In genomic region chr19:58218899-58219298, GRCh38 we compare ENCODE assay signal across 2 cellular contexts.
TF ChIP-seq lines count a peak whose summit lies in the region.

No MANE protein-coding gene starts in this region.

TF ChIP-seq in HCT116, 20 proteins besides CTCF, POLR2A, EP300 and RAD21:
- TF ChIP-seq EGR1 (IDR thresholded peaks at IDR 0.05; ENCODE audit: low read depth) (no peak), JUND (IDR thresholded peaks at IDR 0.05) (no peak), ELF1 (IDR thresholded peaks at IDR 0.05; ENCODE audit: borderline replicate concordance, low read depth) (no peak), EZH2phosphoT487 (IDR thresholded peaks at IDR 0.05; ENCODE audit: borderline replicate concordance) (no peak), SP1 (IDR thresholded peaks at IDR 0.05; ENCODE audit: low read depth) (no peak), ATF3 (IDR thresholded peaks at IDR 0.05) (no peak), REST (IDR thresholded peaks at IDR 0.05; ENCODE audit: low read depth) (no peak), POLR2AphosphoS5 (IDR thresholded peaks at IDR 0.05; ENCODE audit: low read depth, low read length) (no peak), MAX (IDR thresholded peaks at IDR 0.05) (no peak), ZBTB33 (IDR thresholded peaks at IDR 0.05; ENCODE audit: extremely low read depth, insufficient replicate concordance, low read length) (no peak), SRF (IDR thresholded peaks at IDR 0.05; ENCODE audit: low read depth) (no peak), ZNF274 (IDR thresholded peaks at IDR 0.05; ENCODE audit: low read depth, low read length) (no peak), CEBPB (IDR thresholded peaks at IDR 0.05; ENCODE audit: low read depth) (no peak), SIN3A (IDR thresholded peaks at IDR 0.05; ENCODE audit: low read depth) (no peak), ZFX (IDR thresholded peaks at IDR 0.05) (no peak), EZH2 (IDR thresholded peaks at IDR 0.05) (no peak), YY1 (IDR thresholded peaks at IDR 0.05; ENCODE audit: extremely low read depth, insufficient replicate concordance, low read depth, low read length) (no peak), TCF7L2 (IDR thresholded peaks at IDR 0.05; ENCODE audit: borderline replicate concordance, extremely low read depth, insufficient read depth, insufficient read length) (no peak), FOSL1 (IDR thresholded peaks at IDR 0.05; ENCODE audit: low read depth) (no peak)

TF ChIP-seq in WTC11, 78 proteins besides CTCF, POLR2A, EP300 and RAD21:
- no peak for TF ChIP-seq MAX (CRISPR knock-in tag; IDR thresholded peaks at IDR 0.05)
- no peak for TF ChIP-seq GABPB1 (CRISPR knock-in tag; IDR thresholded peaks at IDR 0.05)
- peak; percentile 77; the same call in 1 of the 2 replicates for TF ChIP-seq GTF2I (CRISPR knock-in tag; conservative IDR thresholded peaks at IDR 0.05)
- no peak for TF ChIP-seq RORB (CRISPR knock-in tag; IDR thresholded peaks at IDR 0.05)
